In genomic region chr11:108796551-108796950, GRCh38 we compare ENCODE assay signal across 30 cellular contexts.
"Had no signal": no experiment of that assay in that cellular context is flagged by ENCODE, and none has a peak within 500 bp of the region (broad histone marks: within the 10 kb centered on the region; RNA-seq: fewer than 3 reads in every experiment).

No MANE protein-coding gene starts in this region.

- H3K4me3 ChIP-seq: ascending aorta, cardiac muscle cell, SJCRH30, SK-N-MC had no signal

- H3K4me1 ChIP-seq: ascending aorta, SJCRH30 had no signal

- DNase-seq: activated CD4-positive, alpha-beta T cell treated with anti-CD3 and anti-CD28 coated beads, Interleukin-2, amount 10 ng/mL, durations not matched to agents 24 days and 14 days; activated CD4-positive, alpha-beta T cell treated with anti-CD3 and anti-CD28 coated beads, Interleukin-2, amount 50 U/mL, for 4 hours; activated CD8-positive, alpha-beta T cell treated with anti-CD3 and anti-CD28 coated beads for 36 hours; activated effector memory CD4-positive, alpha-beta T cell treated with anti-CD3 and anti-CD28 coated beads, Interleukin-2, amount 50 U/mL, for 16 hours; activated naive CD4-positive, alpha-beta T cell treated with Interleukin-2 at 50 U/mL for 16 hours; activated naive CD8-positive, alpha-beta T cell treated with anti-CD3 and anti-CD28 coated beads, Interleukin-2, amount 10 ng/mL, durations not matched to agents 7 days and 5 days; activated T-cell treated with anti-CD3 and anti-CD28 coated beads, Interleukin-2, amount 50 U/mL, for 1 hour; activated T-cell treated with anti-CD3 and anti-CD28 coated beads, Interleukin-2, amount 50 U/mL, for 72 hours; amygdala; Karpas-422; NCI-H1105; NCI-H1417 treated with DMSO at 0.1 percent for 48 hours; NCI-H1930; NCI-H2081 treated with DMSO at 0.1 percent for 48 hours; NCI-H2171 treated with DMSO at 0.1 percent for 48 hours; NCI-H2227 treated with DMSO at 0.1 percent for 48 hours; NCI-H446; NCI-H510A treated with DMSO at 0.1 percent for 48 hours; NCI-H526 treated with DMSO at 0.1 percent for 48 hours; SHP77; SJCRH30; T1000; WERI-Rb-1 had no signal

- H3K27me3 ChIP-seq: ascending aorta, cardiac muscle cell, SJCRH30 had no signal

- H3K4me3 Mint-ChIP-seq: activated CD4-positive, alpha-beta T cell treated with anti-CD3 and anti-CD28 coated beads, Interleukin-2, amount 10 ng/mL, durations not matched to agents 24 days and 14 days; activated CD8-positive, alpha-beta T cell treated with anti-CD3 and anti-CD28 coated beads for 36 hours; activated naive CD4-positive, alpha-beta T cell treated with anti-CD3 and anti-CD28 coated beads, Interleukin-2, amount 50 U/mL, for 24 hours; activated naive CD8-positive, alpha-beta T cell treated with anti-CD3 and anti-CD28 coated beads, Interleukin-2, amount 10 ng/mL, durations not matched to agents 7 days and 5 days; activated T-cell treated with anti-CD3 and anti-CD28 coated beads, Interleukin-2, amount 50 U/mL, for 72 hours; activated T-helper 17 cell treated with anti-CD3 and anti-CD28 coated beads, Interleukin-2, amount 50 U/mL, for 72 hours; central memory CD8-positive, alpha-beta T cell had no signal

- ATAC-seq: activated CD8-positive, alpha-beta T cell treated with anti-CD3 and anti-CD28 coated beads for 36 hours; activated T-cell treated with anti-CD3 and anti-CD28 coated beads, Interleukin-2, amount 50 U/mL, for 72 hours; activated T-helper 17 cell treated with anti-CD3 and anti-CD28 coated beads, Interleukin-2, amount 50 U/mL, for 72 hours; Panc1 had no signal

- H3K9me3 ChIP-seq: ascending aorta, SJCRH30 had no signal

- H3K27ac ChIP-seq: ascending aorta, cardiac muscle cell, SJCRH30, SK-N-MC, WERI-Rb-1 had no signal

- H3K27ac Mint-ChIP-seq: activated CD4-positive, alpha-beta T cell treated with anti-CD3 and anti-CD28 coated beads, Interleukin-2, amount 10 ng/mL, durations not matched to agents 24 days and 14 days; activated CD8-positive, alpha-beta T cell treated with anti-CD3 and anti-CD28 coated beads for 36 hours; activated naive CD4-positive, alpha-beta T cell treated with anti-CD3 and anti-CD28 coated beads, Interleukin-2, amount 50 U/mL, for 24 hours; activated naive CD8-positive, alpha-beta T cell treated with anti-CD3 and anti-CD28 coated beads, Interleukin-2, amount 10 ng/mL, durations not matched to agents 7 days and 5 days; activated T-cell treated with anti-CD3 and anti-CD28 coated beads, Interleukin-2, amount 50 U/mL, for 72 hours; activated T-helper 17 cell treated with anti-CD3 and anti-CD28 coated beads, Interleukin-2, amount 50 U/mL, for 72 hours had no signal

- H3K27me3 Mint-ChIP-seq: activated CD4-positive, alpha-beta T cell treated with anti-CD3 and anti-CD28 coated beads, Interleukin-2, amount 10 ng/mL, durations not matched to agents 24 days and 14 days; activated CD8-positive, alpha-beta T cell treated with anti-CD3 and anti-CD28 coated beads for 36 hours; activated naive CD4-positive, alpha-beta T cell treated with anti-CD3 and anti-CD28 coated beads, Interleukin-2, amount 50 U/mL, for 24 hours; activated naive CD8-positive, alpha-beta T cell treated with anti-CD3 and anti-CD28 coated beads, Interleukin-2, amount 10 ng/mL, durations not matched to agents 7 days and 5 days; activated T-helper 17 cell treated with anti-CD3 and anti-CD28 coated beads, Interleukin-2, amount 50 U/mL, for 72 hours; central memory CD8-positive, alpha-beta T cell had no signal

- H3K36me3 ChIP-seq: ascending aorta, cardiac muscle cell, SJCRH30, WERI-Rb-1 had no signal

- H3K9me3 Mint-ChIP-seq: activated CD8-positive, alpha-beta T cell treated with anti-CD3 and anti-CD28 coated beads for 36 hours; activated naive CD4-positive, alpha-beta T cell treated with anti-CD3 and anti-CD28 coated beads, Interleukin-2, amount 50 U/mL, for 24 hours; activated naive CD8-positive, alpha-beta T cell treated with anti-CD3 and anti-CD28 coated beads, Interleukin-2, amount 10 ng/mL, durations not matched to agents 7 days and 5 days had no signal
